ENCODE assay signal across 1 cellular context in the genomic region with DNA sequence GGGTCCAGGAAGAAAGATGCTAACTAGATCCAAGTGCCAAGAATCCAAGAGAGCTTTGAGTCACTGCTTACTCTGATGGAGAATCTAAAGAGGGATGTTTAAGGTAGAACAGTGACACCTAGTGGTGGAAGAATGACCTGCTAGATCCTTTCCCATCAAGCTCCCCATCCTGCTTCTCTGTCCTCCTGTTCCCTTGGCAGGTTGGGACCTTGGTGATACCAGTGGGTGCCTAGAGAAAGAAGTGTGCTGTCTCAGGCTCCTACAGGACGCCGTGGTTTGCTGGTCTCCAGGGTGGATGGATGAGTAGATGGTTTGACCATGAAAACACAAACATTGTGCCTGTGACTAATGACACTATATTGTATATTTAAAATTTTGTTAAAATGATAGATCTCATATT.
A peak's percentile ranks its signal among the peaks of the same experiment; 100 is the strongest.
TF ChIP-seq lines count a peak whose summit lies in the region.

No MANE protein-coding gene starts in this region.

TF ChIP-seq in K562, 482 proteins besides CTCF, POLR2A, EP300 and RAD21 (continued from another document):
- TF ChIP-seq, protein P1, sequence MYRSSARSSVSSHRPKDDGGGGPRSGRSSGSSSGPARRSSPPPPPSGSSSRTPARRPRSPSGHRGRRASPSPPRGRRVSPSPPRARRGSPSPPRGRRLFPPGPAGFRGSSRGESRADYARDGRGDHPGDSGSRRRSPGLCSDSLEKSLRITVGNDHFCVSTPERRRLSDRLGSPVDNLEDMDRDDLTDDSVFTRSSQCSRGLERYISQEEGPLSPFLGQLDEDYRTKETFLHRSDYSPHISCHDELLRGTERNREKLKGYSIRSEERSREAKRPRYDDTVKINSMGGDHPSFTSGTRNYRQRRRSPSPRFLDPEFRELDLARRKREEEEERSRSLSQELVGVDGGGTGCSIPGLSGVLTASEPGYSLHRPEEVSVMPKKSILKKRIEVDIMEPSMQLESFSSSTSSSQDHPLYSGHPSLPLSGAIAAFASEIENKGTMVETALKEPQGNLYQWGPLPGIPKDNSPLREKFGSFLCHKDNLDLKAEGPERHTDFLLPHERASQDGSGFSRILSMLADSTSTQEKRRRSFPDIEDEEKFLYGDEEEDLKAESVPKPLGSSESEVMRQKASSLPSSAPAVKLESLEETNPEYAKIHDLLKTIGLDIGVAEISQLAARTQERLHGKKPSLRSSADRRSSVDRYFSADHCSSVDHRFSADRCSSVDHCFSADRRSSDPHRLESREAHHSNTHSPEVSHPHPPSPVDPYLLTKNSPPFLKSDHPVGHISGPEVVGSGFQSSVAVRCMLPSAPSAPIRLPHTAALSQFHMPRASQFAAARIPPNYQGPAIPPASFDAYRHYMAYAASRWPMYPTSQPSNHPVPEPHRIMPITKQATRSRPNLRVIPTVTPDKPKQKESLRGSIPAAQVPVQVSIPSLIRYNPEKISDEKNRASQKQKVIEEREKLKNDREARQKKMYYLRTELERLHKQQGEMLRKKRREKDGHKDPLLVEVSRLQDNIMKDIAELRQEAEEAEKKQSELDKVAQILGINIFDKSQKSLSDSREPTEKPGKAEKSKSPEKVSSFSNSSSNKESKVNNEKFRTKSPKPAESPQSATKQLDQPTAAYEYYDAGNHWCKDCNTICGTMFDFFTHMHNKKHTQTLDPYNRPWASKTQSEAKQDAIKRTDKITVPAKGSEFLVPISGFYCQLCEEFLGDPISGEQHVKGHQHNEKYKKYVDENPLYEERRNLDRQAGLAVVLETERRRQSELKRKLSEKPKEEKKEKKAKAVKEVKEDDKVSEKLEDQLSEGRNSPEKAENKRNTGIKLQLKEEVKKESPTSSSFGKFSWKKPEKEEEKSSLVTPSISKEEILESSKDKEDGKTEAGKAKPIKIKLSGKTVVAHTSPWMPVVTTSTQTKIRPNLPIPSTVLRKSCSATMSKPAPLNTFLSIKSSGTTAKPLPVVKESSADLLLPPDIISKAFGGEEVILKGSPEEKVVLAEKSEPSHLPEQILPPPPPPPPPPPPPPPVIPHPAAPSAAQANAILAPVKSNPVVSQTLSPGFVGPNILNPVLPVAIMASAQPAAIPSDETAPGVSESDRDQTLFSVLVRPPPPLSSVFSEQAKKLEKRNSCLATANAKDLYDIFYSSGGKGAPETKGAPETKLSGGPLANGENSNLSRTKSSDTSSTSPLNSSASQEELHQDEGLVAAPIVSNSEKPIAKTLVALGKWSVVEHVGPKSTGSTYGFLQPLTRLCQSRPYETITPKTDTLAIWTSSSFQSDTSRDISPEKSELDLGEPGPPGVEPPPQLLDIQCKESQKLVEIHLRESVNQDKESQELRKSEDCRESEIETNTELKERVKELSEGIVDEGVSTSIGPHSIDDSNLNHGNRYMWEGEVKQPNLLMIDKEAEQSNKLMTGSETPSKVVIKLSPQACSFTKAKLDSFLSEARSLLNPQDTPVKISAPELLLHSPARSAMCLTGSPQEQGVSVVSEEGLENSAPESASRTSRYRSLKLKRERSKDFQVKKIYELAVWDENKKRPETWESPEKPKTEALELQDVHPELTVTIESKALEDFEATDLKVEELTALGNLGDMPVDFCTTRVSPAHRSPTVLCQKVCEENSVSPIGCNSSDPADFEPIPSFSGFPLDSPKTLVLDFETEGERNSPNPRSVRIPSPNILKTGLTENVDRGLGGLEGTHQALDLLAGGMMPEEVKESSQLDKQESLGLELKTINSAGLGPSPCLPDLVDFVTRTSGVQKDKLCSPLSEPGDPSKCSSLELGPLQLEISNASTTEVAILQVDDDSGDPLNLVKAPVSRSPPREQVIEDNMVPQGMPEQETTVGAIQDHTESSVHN (IDR thresholded peaks at IDR 0.05; ENCODE audit: borderline replicate concordance in 1 of 2, low read depth in 1 of 2): no peak
- TF ChIP-seq PTTG1 (tag; IDR thresholded peaks at IDR 0.05; ENCODE audit: low read depth): no peak
- TF ChIP-seq CTBP1 (IDR thresholded peaks at IDR 0.05; ENCODE audit: borderline replicate concordance): peak; percentile 29; the same call in 1 of the 2 replicates
- TF ChIP-seq ZKSCAN3 (CRISPR knock-in tag; IDR thresholded peaks at IDR 0.05): no peak
- no peak for TF ChIP-seq NRF1 (conservative IDR thresholded peaks at IDR 0.05 in 1 of 2, IDR thresholded peaks at IDR 0.05 in 1 of 2)
- no peak for TF ChIP-seq MXI1 (IDR thresholded peaks at IDR 0.05; ENCODE audit: low read depth, low read length)
- TF ChIP-seq MCM3 (IDR thresholded peaks at IDR 0.05): no peak
- TF ChIP-seq, protein P2, sequence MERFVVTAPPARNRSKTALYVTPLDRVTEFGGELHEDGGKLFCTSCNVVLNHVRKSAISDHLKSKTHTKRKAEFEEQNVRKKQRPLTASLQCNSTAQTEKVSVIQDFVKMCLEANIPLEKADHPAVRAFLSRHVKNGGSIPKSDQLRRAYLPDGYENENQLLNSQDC (CRISPR knock-in tag; IDR thresholded peaks at IDR 0.05): no peak
- TF ChIP-seq POLR2B (IDR thresholded peaks at IDR 0.05; ENCODE audit: low read depth, partially characterized antibody): no peak
- TF ChIP-seq ESRRB (CRISPR knock-in tag; IDR thresholded peaks at IDR 0.05; ENCODE audit: borderline replicate concordance): no peak
- no peak for TF ChIP-seq HSF4 (CRISPR knock-in tag; IDR thresholded peaks at IDR 0.05; ENCODE audit: borderline replicate concordance)
- no peak for TF ChIP-seq ZFP30 (CRISPR knock-in tag; IDR thresholded peaks at IDR 0.05; ENCODE audit: borderline replicate concordance)
- TF ChIP-seq ZNF274 (IDR thresholded peaks at IDR 0.05; ENCODE audit: borderline replicate concordance, low read depth, low read length): no peak
- no peak for TF ChIP-seq RUNX1 (IDR thresholded peaks at IDR 0.05; ENCODE audit: low read depth)
- TF ChIP-seq CBFA2T3 (IDR thresholded peaks at IDR 0.05): peak; percentile 25; the same call in 1 of the 2 replicates
- TF ChIP-seq NBN (IDR thresholded peaks at IDR 0.05; ENCODE audit: low read depth): no peak
- no peak for TF ChIP-seq PTBP1 (IDR thresholded peaks at IDR 0.05; ENCODE audit: low read depth, low read length)
- TF ChIP-seq ELF2 (CRISPR knock-in tag; IDR thresholded peaks at IDR 0.05): no peak
- no peak for TF ChIP-seq TCF7L2 (IDR thresholded peaks at IDR 0.05; ENCODE audit: low read depth, low read length)
- TF ChIP-seq, protein P3, sequence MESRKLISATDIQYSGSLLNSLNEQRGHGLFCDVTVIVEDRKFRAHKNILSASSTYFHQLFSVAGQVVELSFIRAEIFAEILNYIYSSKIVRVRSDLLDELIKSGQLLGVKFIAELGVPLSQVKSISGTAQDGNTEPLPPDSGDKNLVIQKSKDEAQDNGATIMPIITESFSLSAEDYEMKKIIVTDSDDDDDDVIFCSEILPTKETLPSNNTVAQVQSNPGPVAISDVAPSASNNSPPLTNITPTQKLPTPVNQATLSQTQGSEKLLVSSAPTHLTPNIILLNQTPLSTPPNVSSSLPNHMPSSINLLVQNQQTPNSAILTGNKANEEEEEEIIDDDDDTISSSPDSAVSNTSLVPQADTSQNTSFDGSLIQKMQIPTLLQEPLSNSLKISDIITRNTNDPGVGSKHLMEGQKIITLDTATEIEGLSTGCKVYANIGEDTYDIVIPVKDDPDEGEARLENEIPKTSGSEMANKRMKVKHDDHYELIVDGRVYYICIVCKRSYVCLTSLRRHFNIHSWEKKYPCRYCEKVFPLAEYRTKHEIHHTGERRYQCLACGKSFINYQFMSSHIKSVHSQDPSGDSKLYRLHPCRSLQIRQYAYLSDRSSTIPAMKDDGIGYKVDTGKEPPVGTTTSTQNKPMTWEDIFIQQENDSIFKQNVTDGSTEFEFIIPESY (CRISPR knock-in tag; IDR thresholded peaks at IDR 0.05): no peak
- TF ChIP-seq ZNF121 (CRISPR knock-in tag; conservative IDR thresholded peaks at IDR 0.05): no peak
- peak; percentile 38; the same call in 1 of the 2 replicates for TF ChIP-seq RB1 (IDR thresholded peaks at IDR 0.05; ENCODE audit: low read depth)
- TF ChIP-seq SMC3 (conservative IDR thresholded peaks at IDR 0.05; ENCODE audit: insufficient read depth, low read depth, low read length): peak; percentile 60
- TF ChIP-seq, protein P4, sequence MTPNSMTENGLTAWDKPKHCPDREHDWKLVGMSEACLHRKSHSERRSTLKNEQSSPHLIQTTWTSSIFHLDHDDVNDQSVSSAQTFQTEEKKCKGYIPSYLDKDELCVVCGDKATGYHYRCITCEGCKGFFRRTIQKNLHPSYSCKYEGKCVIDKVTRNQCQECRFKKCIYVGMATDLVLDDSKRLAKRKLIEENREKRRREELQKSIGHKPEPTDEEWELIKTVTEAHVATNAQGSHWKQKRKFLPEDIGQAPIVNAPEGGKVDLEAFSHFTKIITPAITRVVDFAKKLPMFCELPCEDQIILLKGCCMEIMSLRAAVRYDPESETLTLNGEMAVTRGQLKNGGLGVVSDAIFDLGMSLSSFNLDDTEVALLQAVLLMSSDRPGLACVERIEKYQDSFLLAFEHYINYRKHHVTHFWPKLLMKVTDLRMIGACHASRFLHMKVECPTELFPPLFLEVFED (CRISPR knock-in tag; conservative IDR thresholded peaks at IDR 0.05): no peak
- TF ChIP-seq, protein P5, sequence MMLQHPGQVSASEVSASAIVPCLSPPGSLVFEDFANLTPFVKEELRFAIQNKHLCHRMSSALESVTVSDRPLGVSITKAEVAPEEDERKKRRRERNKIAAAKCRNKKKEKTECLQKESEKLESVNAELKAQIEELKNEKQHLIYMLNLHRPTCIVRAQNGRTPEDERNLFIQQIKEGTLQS (IDR thresholded peaks at IDR 0.05): no peak
- TF ChIP-seq, protein P5 (CRISPR knock-in tag; conservative IDR thresholded peaks at IDR 0.05): no peak
- TF ChIP-seq TAL1 (IDR thresholded peaks at IDR 0.05): no peak; the same call in 1 of the 2 replicates
